11 cellular contexts compared by ENCODE assay signal in genomic region chr17:79792984-79793923, GRCh38. TPM values are rescaled to one million over a fixed set of nuclear protein-coding genes. Genes with fewer than 3 reads are reported as not detected.
DNase-seq lines count a peak whose midpoint lies in the region; ATAC-seq and TF ChIP-seq lines count a peak whose summit lies in the region.
"Had no signal": no experiment of that assay in that cellular context is flagged by ENCODE, and none has a peak within 500 bp of the region (broad histone marks: within the 10 kb centered on the region; RNA-seq: fewer than 3 reads in every experiment).

No MANE protein-coding gene starts in this region.

- H3K27me3 Mint-ChIP-seq in brain = peaks cover 48% of the 10 kb centered on the region
- peaks cover 48% of the 10 kb centered on the region for H3K27me3 Mint-ChIP-seq in activated naive CD8-positive, alpha-beta T cell treated with anti-CD3 and anti-CD28 coated beads for 36 hours
- H3K27me3 Mint-ChIP-seq in CD4-positive, alpha-beta memory T cell = peaks cover 22 to 33% of the 10 kb centered on the region in 2 donors

- ATAC-seq in SK-N-SH treated with all-trans-retinoic acid at 6 μM for 48 hours (no peak), GM21367 (IDR thresholded peaks at IDR 0.05; ENCODE audit: unreplicated experiment) (no peak)

- H3K27me3 ChIP-seq in SK-N-SH (ENCODE audit: insufficient read depth) (no peaks in the 10 kb centered on the region), kidney epithelial cell (ENCODE audit: control insufficient read depth, insufficient read depth, low read length) (peaks cover 59% of the 10 kb centered on the region), transverse colon (peaks cover 66% of the 10 kb centered on the region)
- peaks cover 23% of the 10 kb centered on the region for H3K27me3 ChIP-seq in CD4-positive, alpha-beta memory T cell (ENCODE audit: insufficient read depth, low read length)

- no peak for TF ChIP-seq RAD21 in SK-N-SH (IDR thresholded peaks at IDR 0.05; ENCODE audit: low read length)

- H3K9ac ChIP-seq in SK-N-SH = no peak overlapping the region

- H2AFZ ChIP-seq in SK-N-SH (ENCODE audit: low read depth) = no peak overlapping the region

- no peak for TF ChIP-seq POLR2A in transverse colon (IDR thresholded peaks at IDR 0.05)

- peak overlapping the region in 4 of 5 experiments; percentile 76 to 87 (median 82) for H3K27ac Mint-ChIP-seq in brain
- H3K27ac Mint-ChIP-seq in activated naive CD8-positive, alpha-beta T cell treated with anti-CD3 and anti-CD28 coated beads for 36 hours = no peak overlapping the region
- peak overlapping the region in 1 of 7 donors; percentile 64 for H3K27ac Mint-ChIP-seq in CD4-positive, alpha-beta memory T cell

- H3K36me3 ChIP-seq in SK-N-SH (replicated peaks in 1 of 2; ENCODE audit: control insufficient read depth in 1 of 2, insufficient read depth in 2 of 2, low read length in 1 of 2) (peaks cover 0 to 24% of the 10 kb centered on the region in 2 experiments), kidney epithelial cell (ENCODE audit: control insufficient read depth, insufficient read depth, low read length) (no peaks in the 10 kb centered on the region), transverse colon (no peaks in the 10 kb centered on the region)
- no peaks in the 10 kb centered on the region for H3K36me3 ChIP-seq in CD4-positive, alpha-beta memory T cell (ENCODE audit: insufficient read depth, low read length)

- H3K4me3 ChIP-seq in SK-N-SH (ENCODE audit: low read depth in 2 of 2, low read length in 1 of 2) (no peak overlapping the region; a peak in 1 of 4 replicates), kidney epithelial cell (ENCODE audit: low read depth, low read length) (peak overlapping the region; percentile 5), transverse colon (peak overlapping the region in 3 of 4 donors; percentile 5 to 32 (median 25))
- no peak overlapping the region for H3K4me3 ChIP-seq in CD4-positive, alpha-beta memory T cell (ENCODE audit: low read length in 2 of 2)

- CTCF ChIA-PET in SK-N-SH (lab: Yijun Ruan, JAX) = interaction anchor here (0.7 to 9.7 kb wide), 10 partner anchors 10 to 299 kb away, joined by 3 to 146 read pairs (median 6); partner anchors contain the start of gene CBX4
- CTCF ChIA-PET in CD4-positive, alpha-beta memory T cell (lab: Charles Lee; ENCODE audit: partially characterized antibody) = interaction anchor here (0.9 to 1.7 kb wide), 4 partner anchors 17 to 48 kb away, joined by 3 to 4 read pairs (median 3); partner anchors contain the start of gene CBX4

- H4K20me1 ChIP-seq in SK-N-SH (ENCODE audit: insufficient read depth) = peaks cover 11% of the 10 kb centered on the region; the same call in 1 of the 2 replicates

- H3K27ac ChIP-seq in SK-N-SH (ENCODE audit: low read depth in 2 of 2, low read length in 1 of 2) (peak overlapping the region in 1 of 2 experiments; percentile 64; a peak in 1 of 4 replicates), transverse colon (peak overlapping the region; percentile 31 to 53 (median 40))
- H3K27ac ChIP-seq in CD4-positive, alpha-beta memory T cell (ENCODE audit: low read depth, low read length) = no peak overlapping the region
- H3K27ac ChIP-seq: C4-2B had no signal

- DNase-seq in SK-N-SH (peak; percentile 40), kidney epithelial cell (ENCODE audit: low read depth) (no peak), transverse colon (no peak)
- no peak for DNase-seq in activated naive CD8-positive, alpha-beta T cell treated with anti-CD3 and anti-CD28 coated beads for 36 hours
- DNase-seq in CD4-positive, alpha-beta memory T cell = no peak
- DNase-seq: activated T-cell treated with anti-CD3 and anti-CD28 coated beads, Interleukin-2, amount 50 U/mL, for 48 hours; RPMI8226 had no signal

- H3K36me3 Mint-ChIP-seq in brain = peaks cover 9% of the 10 kb centered on the region
- H3K36me3 Mint-ChIP-seq in activated naive CD8-positive, alpha-beta T cell treated with anti-CD3 and anti-CD28 coated beads for 36 hours = no peaks in the 10 kb centered on the region
- H3K36me3 Mint-ChIP-seq in CD4-positive, alpha-beta memory T cell = peaks cover 0 to 7% of the 10 kb centered on the region in 2 donors

- H3F3A ChIP-seq in SK-N-SH (replicated peaks; ENCODE audit: insufficient read depth) = peaks cover 6% of the 10 kb centered on the region

- no peaks in the 10 kb centered on the region for H3K9me2 ChIP-seq in SK-N-SH

- peaks cover 18% of the 10 kb centered on the region for H3K79me2 ChIP-seq in SK-N-SH (ENCODE audit: insufficient read depth)

- H3K4me1 ChIP-seq in SK-N-SH (ENCODE audit: control insufficient read depth in 1 of 2, insufficient read depth in 2 of 2, low read depth in 1 of 2, low read length in 1 of 2) (peaks cover 19 to 51% of the 10 kb centered on the region in 2 experiments; a peak in 3 of 4 replicates), transverse colon (peaks cover 13 to 53% (median 42%) of the 10 kb centered on the region in 4 donors)
- peaks cover 40% of the 10 kb centered on the region for H3K4me1 ChIP-seq in CD4-positive, alpha-beta memory T cell (ENCODE audit: insufficient read depth, low read length)

- POLR2A ChIA-PET in SK-N-SH (lab: Yijun Ruan, JAX) = interaction anchor here (1.3 kb wide), 2 partner anchors 12 to 14 kb away, joined by 3 to 5 read pairs; no protein-coding TSS in a partner anchor
- POLR2A ChIA-PET in CD4-positive, alpha-beta memory T cell (lab: Charles Lee; ENCODE audit: partially characterized antibody) = interaction anchor here (2.2 to 32.1 kb wide), 2 partner anchors 11 to 44 kb away, joined by 8 to 503 read pairs; partner anchors contain the start of gene CBX4

- peaks cover 65% of the 10 kb centered on the region for H3K4me1 Mint-ChIP-seq in brain
- H3K4me1 Mint-ChIP-seq in activated naive CD8-positive, alpha-beta T cell treated with anti-CD3 and anti-CD28 coated beads for 36 hours = peaks cover 15% of the 10 kb centered on the region
- H3K4me1 Mint-ChIP-seq in CD4-positive, alpha-beta memory T cell = peaks cover 10 to 33% (median 14%) of the 10 kb centered on the region in 4 donors

- H3K4me2 ChIP-seq in SK-N-SH = peak overlapping the region; percentile 2; the same call in 1 of the 2 replicates

- intact Hi-C loops in transverse colon (cut with DNase I; ENCODE audit: low total_unique reads) = no loop called here
- intact Hi-C loops in CD4-positive, alpha-beta memory T cell (cut with micrococcal nuclease) = no loop called here

- H3K9me3 ChIP-seq in SK-N-SH = no peaks in the 10 kb centered on the region
- H3K9me3 ChIP-seq in transverse colon = no peaks in the 10 kb centered on the region
- H3K9me3 ChIP-seq in CD4-positive, alpha-beta memory T cell (ENCODE audit: control insufficient read depth in 1 of 2, low read length in 2 of 2) = no peaks in the 10 kb centered on the region

- 78% methylated on average over 56 of the region's 63 CpGs for WGBS in SK-N-SH (ENCODE audit: low lambda C conversion rate)
- WGBS in transverse colon (ENCODE audit: low coverage in 1 of 2), 2 donors = 40 to 50% methylated on average over 1 to 63 of the region's 63 CpGs

- H3K9me3 Mint-ChIP-seq in brain = no peaks in the 10 kb centered on the region
- no peaks in the 10 kb centered on the region for H3K9me3 Mint-ChIP-seq in activated naive CD8-positive, alpha-beta T cell treated with anti-CD3 and anti-CD28 coated beads for 36 hours
- H3K9me3 Mint-ChIP-seq in CD4-positive, alpha-beta memory T cell = peaks cover 0 to 1% (median 0%) of the 10 kb centered on the region in 8 donors

- TF ChIP-seq CTCF in SK-N-SH (IDR thresholded peaks at IDR 0.05) (no peak), brain (conservative IDR thresholded peaks at IDR 0.05) (no peak), kidney epithelial cell (IDR thresholded peaks at IDR 0.05; ENCODE audit: insufficient read depth, low read length, poor library complexity, severe bottlenecking) (no peak), transverse colon (IDR thresholded peaks at IDR 0.05) (no peak)

- in situ Hi-C loops in transverse colon (cut with MboI; ENCODE audit: low pct_ligation_motif_present in 1 of 4, low pct_unique_long_range_greater_than_20kb in 1 of 4, low sequenced_read_pairs in 3 of 4) = no loop called here

- no peak for TF ChIP-seq EP300 in SK-N-SH (IDR thresholded peaks at IDR 0.05; ENCODE audit: borderline replicate concordance in 1 of 2, low read depth in 1 of 2, low read length in 1 of 2)
- TF ChIP-seq EP300 in transverse colon (IDR thresholded peaks at IDR 0.05; ENCODE audit: low read depth) = no peak

- peak overlapping the region; percentile 77 to 84 (median 82) for H3K4me3 Mint-ChIP-seq in brain
- no peak overlapping the region for H3K4me3 Mint-ChIP-seq in activated naive CD8-positive, alpha-beta T cell treated with anti-CD3 and anti-CD28 coated beads for 36 hours
- no peak overlapping the region for H3K4me3 Mint-ChIP-seq in CD4-positive, alpha-beta memory T cell

TF ChIP-seq in SK-N-SH treated with all-trans-retinoic acid at 6 μM for 48 hours, 23 proteins besides CTCF, POLR2A, EP300 and RAD21 (continues in another document):
- TF ChIP-seq BACH2 (CRISPR knock-in tag; IDR thresholded peaks at IDR 0.05; ENCODE audit: borderline replicate concordance) = no peak

RNA-seq across cellular contexts. Expression of gene CBX8, which starts 3.6 kb away (rescaled TPM):
- 2.1 and 2.9 TPM in 2 replicates for polyA plus RNA-seq in SK-N-SH (2012; rRNA removed)
- 2.0 and 2.8 TPM in 2 replicates for polyA plus RNA-seq in SK-N-SH (2012; cell fraction: cytosol; rRNA removed)
- 6.1 and 6.5 TPM in 2 replicates for polyA plus RNA-seq in SK-N-SH (2012; cell fraction: nucleus; rRNA removed)
- polyA plus RNA-seq in brain (ENCODE audit: insufficient read depth, low read depth, low replicate concordance) = 9.4 TPM
- total RNA-seq in kidney epithelial cell = 2.5 and 2.7 TPM in 2 replicates
- 1 to 10 TPM; 1.5 to 4.4 (median 3.1) TPM for total RNA-seq in transverse colon
- 1 to 10 TPM; 3.5 to 4.1 TPM for total RNA-seq in activated naive CD8-positive, alpha-beta T cell treated with anti-CD3 and anti-CD28 coated beads for 36 hours
- total RNA-seq in CD4-positive, alpha-beta memory T cell = 1 to 10 TPM; 2.8 to 4.1 TPM
- under 1 TPM; 0.29 to 0.34 TPM for polyA plus RNA-seq in CD4-positive, alpha-beta memory T cell

RNA-seq across cellular contexts. Expression of gene CBX2, which starts 15.3 kb away (rescaled TPM):
- polyA plus RNA-seq in SK-N-SH (2012; rRNA removed) = 19.7 and 22.4 TPM in 2 replicates
- polyA plus RNA-seq in SK-N-SH (2012; cell fraction: cytosol; rRNA removed) = 9.7 and 13.6 TPM in 2 replicates
- polyA plus RNA-seq in SK-N-SH (2012; cell fraction: nucleus; rRNA removed) = 42.0 and 52.6 TPM in 2 replicates
- 36.4 TPM for polyA plus RNA-seq in brain (ENCODE audit: insufficient read depth, low read depth, low replicate concordance)
- total RNA-seq in kidney epithelial cell = 11.9 and 15.8 TPM in 2 replicates
- under 1 TPM in 2 of 4 donors, not detected in 2; 0.27 to 0.64 TPM for total RNA-seq in transverse colon
- 1 to 10 TPM; 5.2 to 5.4 TPM for total RNA-seq in activated naive CD8-positive, alpha-beta T cell treated with anti-CD3 and anti-CD28 coated beads for 36 hours
- under 1 TPM; 0.06 to 0.44 TPM for total RNA-seq in CD4-positive, alpha-beta memory T cell
- not detected for polyA plus RNA-seq in CD4-positive, alpha-beta memory T cell

RNA-seq across cellular contexts. Expression of gene CBX4, which starts 46.0 kb away (rescaled TPM):
- 16.6 and 21.9 TPM in 2 replicates for polyA plus RNA-seq in SK-N-SH (2012; rRNA removed)
- 11.0 and 13.2 TPM in 2 replicates for polyA plus RNA-seq in SK-N-SH (2012; cell fraction: cytosol; rRNA removed)
- 23.6 and 29.2 TPM in 2 replicates for polyA plus RNA-seq in SK-N-SH (2012; cell fraction: nucleus; rRNA removed)
- 30.6 TPM for polyA plus RNA-seq in brain (ENCODE audit: insufficient read depth, low read depth, low replicate concordance)
- 24.0 and 28.6 TPM in 2 replicates for total RNA-seq in kidney epithelial cell
- total RNA-seq in transverse colon = 10 to 100 TPM in 1 of 4 donors, 1 to 10 TPM in 3; 6.6 to 25.1 (median 8.3) TPM
- total RNA-seq in activated naive CD8-positive, alpha-beta T cell treated with anti-CD3 and anti-CD28 coated beads for 36 hours = 10 to 100 TPM; 18.2 to 18.6 TPM
- total RNA-seq in CD4-positive, alpha-beta memory T cell = 10 to 100 TPM; 64.7 to 65.7 TPM
- polyA plus RNA-seq in CD4-positive, alpha-beta memory T cell = 1 to 10 TPM; 1.2 to 9.7 TPM

Comparison
In these comparisons a context has a peak if more than half of its experiments do, and no peak if none do; other contexts are left out.
1. H3K4me3 ChIP-seq: peak in kidney epithelial cell (single experiment) and transverse colon (3 of 4); none in SK-N-SH (0 of 2) and CD4-positive, alpha-beta memory T cell (0 of 2).
2. H3K4me3 Mint-ChIP-seq: peak in brain (5 of 5); none in activated naive CD8-positive, alpha-beta T cell treated with anti-CD3 and anti-CD28 coated beads for 36 hours (single experiment) and CD4-positive, alpha-beta memory T cell (0 of 8).